ENCODE assay signal across 1 cellular context in the genomic region with DNA sequence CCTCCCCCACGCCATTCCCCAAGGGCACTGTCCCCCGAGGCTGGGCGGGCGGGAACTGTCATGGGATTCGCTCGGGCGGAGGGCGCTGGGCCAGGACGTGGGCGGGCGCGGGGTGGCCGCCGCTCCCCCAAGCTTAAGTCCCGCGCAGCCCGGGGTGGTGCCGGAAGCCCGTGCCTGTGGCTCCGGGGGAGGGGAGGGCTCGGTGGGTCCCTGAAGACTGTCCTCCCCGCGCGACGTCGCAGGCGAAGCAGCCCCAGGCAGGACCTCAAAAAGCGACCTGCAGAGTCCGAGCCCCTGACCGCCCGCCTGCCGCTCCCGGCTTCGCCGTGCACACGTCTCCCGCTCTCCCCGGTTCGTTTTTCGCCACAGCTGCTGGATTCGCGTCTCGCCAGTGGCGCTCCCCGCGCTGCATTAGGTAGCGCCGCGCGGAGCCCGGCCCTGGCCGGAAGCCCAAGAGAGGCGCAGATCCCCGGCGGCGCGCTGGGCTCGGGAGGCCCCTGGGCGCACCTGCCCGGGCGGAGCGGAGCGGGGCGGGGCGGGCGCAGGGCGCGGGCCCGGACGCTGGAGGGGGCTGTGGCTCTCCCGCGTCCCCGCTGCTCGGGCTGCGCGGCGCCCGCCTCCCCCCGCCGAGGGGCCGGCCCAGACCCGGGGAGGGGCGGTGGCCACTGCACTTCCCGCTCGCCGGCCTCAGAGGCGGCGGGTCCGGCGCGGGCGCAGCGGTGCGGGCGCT.
TF ChIP-seq lines count a peak whose summit lies in the region.

Gene FARP1 (plus strand): TSS at position 668 of the 730 bp plus-strand sequence. CDS start 70,149 bp downstream, outside the sequence.

TF ChIP-seq in HEK293, 187 proteins besides CTCF, POLR2A, EP300 and RAD21 (continued from another document and continues in another):
- no peak for TF ChIP-seq ZSCAN30 (tag by site-specific recombination; IDR thresholded peaks at IDR 0.05)
- no peak for TF ChIP-seq ZNF239 (tag by site-specific recombination; IDR thresholded peaks at IDR 0.05)
- no peak for TF ChIP-seq ZNF501 (tag by site-specific recombination; IDR thresholded peaks at IDR 0.05)
- no peak for TF ChIP-seq ZSCAN16 (tag by site-specific recombination; IDR thresholded peaks at IDR 0.05)
- TF ChIP-seq ZFHX2 (tag by site-specific recombination; conservative IDR thresholded peaks at IDR 0.05), result peak; percentile 70
- TF ChIP-seq, protein P1, sequence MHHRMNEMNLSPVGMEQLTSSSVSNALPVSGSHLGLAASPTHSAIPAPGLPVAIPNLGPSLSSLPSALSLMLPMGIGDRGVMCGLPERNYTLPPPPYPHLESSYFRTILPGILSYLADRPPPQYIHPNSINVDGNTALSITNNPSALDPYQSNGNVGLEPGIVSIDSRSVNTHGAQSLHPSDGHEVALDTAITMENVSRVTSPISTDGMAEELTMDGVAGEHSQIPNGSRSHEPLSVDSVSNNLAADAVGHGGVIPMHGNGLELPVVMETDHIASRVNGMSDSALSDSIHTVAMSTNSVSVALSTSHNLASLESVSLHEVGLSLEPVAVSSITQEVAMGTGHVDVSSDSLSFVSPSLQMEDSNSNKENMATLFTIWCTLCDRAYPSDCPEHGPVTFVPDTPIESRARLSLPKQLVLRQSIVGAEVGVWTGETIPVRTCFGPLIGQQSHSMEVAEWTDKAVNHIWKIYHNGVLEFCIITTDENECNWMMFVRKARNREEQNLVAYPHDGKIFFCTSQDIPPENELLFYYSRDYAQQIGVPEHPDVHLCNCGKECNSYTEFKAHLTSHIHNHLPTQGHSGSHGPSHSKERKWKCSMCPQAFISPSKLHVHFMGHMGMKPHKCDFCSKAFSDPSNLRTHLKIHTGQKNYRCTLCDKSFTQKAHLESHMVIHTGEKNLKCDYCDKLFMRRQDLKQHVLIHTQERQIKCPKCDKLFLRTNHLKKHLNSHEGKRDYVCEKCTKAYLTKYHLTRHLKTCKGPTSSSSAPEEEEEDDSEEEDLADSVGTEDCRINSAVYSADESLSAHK (tag by site-specific recombination; IDR thresholded peaks at IDR 0.05), result peak; percentile 93
- TF ChIP-seq SP2 (tag by site-specific recombination; IDR thresholded peaks at IDR 0.05), result peak; percentile 59
- TF ChIP-seq ZBTB1 (tag by site-specific recombination; IDR thresholded peaks at IDR 0.05), result no peak
- no peak for TF ChIP-seq ZNF292 (tag by site-specific recombination; IDR thresholded peaks at IDR 0.05; ENCODE audit: borderline replicate concordance, low read depth)
- TF ChIP-seq PATZ1 (tag by site-specific recombination; IDR thresholded peaks at IDR 0.05), result no peak; the same call in 1 of the 2 replicates
- TF ChIP-seq FEZF1 (tag by site-specific recombination; IDR thresholded peaks at IDR 0.05), result no peak
- TF ChIP-seq ZNF664 (tag by site-specific recombination; IDR thresholded peaks at IDR 0.05), result no peak
- peak; percentile 41; the same call in 1 of the 2 replicates for TF ChIP-seq ZBTB17 (tag by site-specific recombination; IDR thresholded peaks at IDR 0.05)
- no peak for TF ChIP-seq ZNF571 (tag by site-specific recombination; IDR thresholded peaks at IDR 0.05)
- TF ChIP-seq GLIS2 (tag by site-specific recombination; IDR thresholded peaks at IDR 0.05), result peak; percentile 61
- no peak for TF ChIP-seq ZNF366 (tag by site-specific recombination; conservative IDR thresholded peaks at IDR 0.05)
- TF ChIP-seq, protein P2, sequence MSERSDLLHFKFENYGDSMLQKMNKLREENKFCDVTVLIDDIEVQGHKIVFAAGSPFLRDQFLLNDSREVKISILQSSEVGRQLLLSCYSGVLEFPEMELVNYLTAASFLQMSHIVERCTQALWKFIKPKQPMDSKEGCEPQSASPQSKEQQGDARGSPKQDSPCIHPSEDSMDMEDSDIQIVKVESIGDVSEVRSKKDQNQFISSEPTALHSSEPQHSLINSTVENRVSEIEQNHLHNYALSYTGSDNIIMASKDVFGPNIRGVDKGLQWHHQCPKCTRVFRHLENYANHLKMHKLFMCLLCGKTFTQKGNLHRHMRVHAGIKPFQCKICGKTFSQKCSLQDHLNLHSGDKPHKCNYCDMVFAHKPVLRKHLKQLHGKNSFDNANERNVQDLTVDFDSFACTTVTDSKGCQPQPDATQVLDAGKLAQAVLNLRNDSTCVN (tag by site-specific recombination; optimal IDR thresholded peaks at IDR 0.05), result peak; percentile 73
- TF ChIP-seq ZNF362 (tag by site-specific recombination; IDR thresholded peaks at IDR 0.05), result no peak
- TF ChIP-seq HIC1 (tag by site-specific recombination; IDR thresholded peaks at IDR 0.05), result no peak
- 0 out of 2 replicates have a peak, but pooled peaks have one; percentile 46 for TF ChIP-seq ZNF2 (tag by site-specific recombination; IDR thresholded peaks at IDR 0.05)
- TF ChIP-seq ZNF518A (tag by site-specific recombination; conservative IDR thresholded peaks at IDR 0.05; ENCODE audit: low read depth), result no peak
- TF ChIP-seq PRDM10 (tag by site-specific recombination; IDR thresholded peaks at IDR 0.05), result peak; percentile 12; the same call in 1 of the 2 replicates
- no peak for TF ChIP-seq ZNF169 (tag by site-specific recombination; IDR thresholded peaks at IDR 0.05)
- no peak for TF ChIP-seq GLI4 (tag by site-specific recombination; IDR thresholded peaks at IDR 0.05)
- no peak for TF ChIP-seq ZNF37A (tag by site-specific recombination; IDR thresholded peaks at IDR 0.05)
- peak; percentile 67 for TF ChIP-seq ZNF335 (tag by site-specific recombination; conservative IDR thresholded peaks at IDR 0.05)
- TF ChIP-seq ZNF513 (tag by site-specific recombination; IDR thresholded peaks at IDR 0.05), result no peak
